Comparison of ENCODE assay signal across 22 cellular contexts in genomic region chr3:127662051-127662469, GRCh38.
"Had no signal": no experiment of that assay in that cellular context is flagged by ENCODE, and none has a peak within 500 bp of the region (broad histone marks: within the 10 kb centered on the region; RNA-seq: fewer than 3 reads in every experiment).

No MANE protein-coding gene starts in this region.

- H3K4me1 Mint-ChIP-seq: naive thymus-derived CD8-positive, alpha-beta T cell had no signal

- H3K36me3 ChIP-seq: cardiac muscle cell, colonic mucosa, heart left ventricle, ovary, sigmoid colon, thoracic aorta, vagina had no signal

- H3K4me3 ChIP-seq: cardiac muscle cell, colonic mucosa, dorsolateral prefrontal cortex, heart left ventricle, mucosa of descending colon, ovary, sigmoid colon, skin epidermis, stomach, thoracic aorta, vagina had no signal

- H3K27ac ChIP-seq: colonic mucosa, ovary, sigmoid colon, skin epidermis, stomach, thoracic aorta, vagina had no signal

- H3K4me1 ChIP-seq: colonic mucosa, sigmoid colon, stomach, vagina had no signal

- H3K4me3 Mint-ChIP-seq: naive thymus-derived CD8-positive, alpha-beta T cell; neural crest cell; type B pancreatic cell had no signal

- H3K27me3 ChIP-seq: cardiac muscle cell, colonic mucosa, dorsolateral prefrontal cortex, heart left ventricle, ovary, sigmoid colon, stomach, vagina had no signal

- H3K9me3 ChIP-seq: colonic mucosa, heart left ventricle, mucosa of descending colon, ovary, sigmoid colon, stomach, thoracic aorta, vagina had no signal

- DNase-seq: cerebellar nuclear complex; colonic mucosa; dorsolateral prefrontal cortex; effector CD8-positive, alpha-beta T cell; heart left ventricle; hypothalamus; kidney glomerular epithelial cell; mucosa of descending colon; naive thymus-derived CD8-positive, alpha-beta T cell; ovary; sigmoid colon; stimulated activated CD4-positive, alpha-beta T cell treated with anti-CD3 and anti-CD28 coated beads, Interleukin-12 subunit alpha, Interleukin-12 subunit beta, amount 100 ng/mL, for 4 hours; stimulated activated naive CD4-positive, alpha-beta T cell; stomach; substantia nigra had no signal

- ATAC-seq: mucosa of descending colon; naive thymus-derived CD8-positive, alpha-beta T cell had no signal

- H3K9me3 Mint-ChIP-seq: naive thymus-derived CD8-positive, alpha-beta T cell; neural crest cell; type B pancreatic cell had no signal

- H3K27me3 Mint-ChIP-seq: naive thymus-derived CD8-positive, alpha-beta T cell; progenitor cell of endocrine pancreas; type B pancreatic cell had no signal

- H3K27ac Mint-ChIP-seq: naive thymus-derived CD8-positive, alpha-beta T cell; progenitor cell of endocrine pancreas; type B pancreatic cell had no signal
